Comparison of ENCODE assay signal across 10 cellular contexts in genomic region chr12:93624595-93625294, GRCh38. TPM values are rescaled to one million over a fixed set of nuclear protein-coding genes. Genes with fewer than 3 reads are reported as not detected.
DNase-seq lines count a peak whose midpoint lies in the region; ATAC-seq, FAIRE-seq and TF ChIP-seq lines count a peak whose summit lies in the region.
"Had no signal": no experiment of that assay in that cellular context is flagged by ENCODE, and none has a peak within 500 bp of the region (broad histone marks: within the 10 kb centered on the region; RNA-seq: fewer than 3 reads in every experiment).

No MANE protein-coding gene starts in this region.

- H3K4me3 ChIP-seq in A549 (no peak overlapping the region), choroid plexus epithelial cell (ENCODE audit: low read depth, low read length) (no peak overlapping the region)
- no peak overlapping the region for H3K4me3 ChIP-seq in CD4-positive, alpha-beta memory T cell (ENCODE audit: low read length in 2 of 2)

- ATAC-seq in A549 (peak; percentile 98 to 99), GM19351 (IDR thresholded peaks at IDR 0.05; ENCODE audit: unreplicated experiment) (peak; percentile 79), HG03354 (IDR thresholded peaks at IDR 0.05; ENCODE audit: poor library complexity, severe bottlenecking, unreplicated experiment) (peak; percentile 76)
- ATAC-seq in stimulated activated naive B cell treated with anti-CD40 and anti-IgM and Interleukin-4, amounts not matched to agents 10 μg/mL and 1 μg/mL and 100 μg/mL, for 72 hours (replicated peaks), result peak; percentile 92 to 94
- no peak for ATAC-seq in CD4-positive, alpha-beta T cell (ENCODE audit: poor library complexity)

- H3K4me2 ChIP-seq in A549, result peak overlapping the region; percentile 76

- under 1% methylated on average over 2 of the region's 2 CpGs for WGBS in A549 (ENCODE audit: missing lambda C conversion rate)

- peaks cover 20% of the 10 kb centered on the region for H3K9me3 ChIP-seq in A549
- H3K9me3 ChIP-seq in CD4-positive, alpha-beta memory T cell (ENCODE audit: control insufficient read depth in 1 of 2, low read length in 2 of 2), result no peaks in the 10 kb centered on the region
- H3K9me3 ChIP-seq in CD4-positive, alpha-beta T cell (ENCODE audit: control insufficient read depth, low read length), result no peaks in the 10 kb centered on the region

- H3K4me3 Mint-ChIP-seq in stimulated activated naive B cell treated with anti-CD40 and anti-IgM and Interleukin-4, amounts not matched to agents 10 μg/mL and 1 μg/mL and 100 μg/mL, for 72 hours, result no peak overlapping the region
- no peak overlapping the region for H3K4me3 Mint-ChIP-seq in CD4-positive, alpha-beta memory T cell
- no peak overlapping the region for H3K4me3 Mint-ChIP-seq in CD4-positive, alpha-beta T cell
- H3K4me3 Mint-ChIP-seq: dendritic cell treated with granulocyte-macrophage colony-stimulating factor and Interleukin-4, amounts not matched to agents 40 ng/mL and 50 ng/mL, for 4 days; stimulated activated naive CD8-positive, alpha-beta T cell treated with anti-CD3 and anti-CD28 coated beads, Interleukin-15, Interleukin-2, amounts not matched to agents 100 ng/mL and 50 ng/mL, for 24 hours had no signal

- H3K36me3 ChIP-seq in CD4-positive, alpha-beta memory T cell (ENCODE audit: insufficient read depth, low read length), result no peaks in the 10 kb centered on the region

- H3K4me1 ChIP-seq in A549, result peaks cover 22% of the 10 kb centered on the region
- H3K4me1 ChIP-seq in CD4-positive, alpha-beta memory T cell (ENCODE audit: insufficient read depth, low read length), result no peaks in the 10 kb centered on the region

- no peak for TF ChIP-seq POLR2A in A549 (IDR thresholded peaks at IDR 0.05; ENCODE audit: low read length)

- peak overlapping the region; percentile 75 to 84 for H3K27ac ChIP-seq in A549
- no peak overlapping the region for H3K27ac ChIP-seq in CD4-positive, alpha-beta memory T cell (ENCODE audit: low read depth, low read length)
- no peak overlapping the region for H3K27ac ChIP-seq in CD4-positive, alpha-beta T cell (ENCODE audit: low read depth, low read length)

- TF ChIP-seq CTCF in A549 (IDR thresholded peaks at IDR 0.05) (no peak), choroid plexus epithelial cell (conservative IDR thresholded peaks at IDR 0.05; ENCODE audit: low read depth, low read length) (no peak)
- no peak for TF ChIP-seq CTCF in CD4-positive, alpha-beta T cell (IDR thresholded peaks at IDR 0.05)

- FAIRE-seq in A549 (lab: Jason Lieb, UNC), result peak; percentile 78

- CTCF ChIA-PET in A549 (lab: Yijun Ruan, JAX), result interaction anchor here (0.8 to 2.6 kb wide), 6 partner anchors 27 to 477 kb away, joined by 3 to 12 read pairs (median 4); no protein-coding TSS in a partner anchor
- CTCF ChIA-PET in CD4-positive, alpha-beta memory T cell (lab: Charles Lee; ENCODE audit: partially characterized antibody), result no interaction called here
- CTCF ChIA-PET in CD4-positive, alpha-beta T cell (lab: Charles Lee), result no interaction called here

- peaks cover 10 to 16% of the 10 kb centered on the region in 2 donors for H3K4me1 Mint-ChIP-seq in stimulated activated naive B cell treated with anti-CD40 and anti-IgM and Interleukin-4, amounts not matched to agents 10 μg/mL and 1 μg/mL and 100 μg/mL, for 72 hours
- no peaks in the 10 kb centered on the region for H3K4me1 Mint-ChIP-seq in CD4-positive, alpha-beta memory T cell
- no peaks in the 10 kb centered on the region for H3K4me1 Mint-ChIP-seq in CD4-positive, alpha-beta T cell (ENCODE audit: low read depth)

- H3K9me3 Mint-ChIP-seq in stimulated activated naive B cell treated with anti-CD40 and anti-IgM and Interleukin-4, amounts not matched to agents 10 μg/mL and 1 μg/mL and 100 μg/mL, for 72 hours, result peaks cover 0 to 1% of the 10 kb centered on the region in 2 donors
- no peaks in the 10 kb centered on the region for H3K9me3 Mint-ChIP-seq in CD4-positive, alpha-beta memory T cell
- no peaks in the 10 kb centered on the region for H3K9me3 Mint-ChIP-seq in CD4-positive, alpha-beta T cell
- H3K9me3 Mint-ChIP-seq: dendritic cell treated with granulocyte-macrophage colony-stimulating factor and Interleukin-4, amounts not matched to agents 40 ng/mL and 50 ng/mL, for 4 days; stimulated activated naive CD8-positive, alpha-beta T cell treated with anti-CD3 and anti-CD28 coated beads, Interleukin-15, Interleukin-2, amounts not matched to agents 100 ng/mL and 50 ng/mL, for 24 hours had no signal

- no peaks in the 10 kb centered on the region for H3K36me3 Mint-ChIP-seq in stimulated activated naive B cell treated with anti-CD40 and anti-IgM and Interleukin-4, amounts not matched to agents 10 μg/mL and 1 μg/mL and 100 μg/mL, for 72 hours
- no peaks in the 10 kb centered on the region for H3K36me3 Mint-ChIP-seq in CD4-positive, alpha-beta memory T cell
- no peaks in the 10 kb centered on the region for H3K36me3 Mint-ChIP-seq in CD4-positive, alpha-beta T cell (ENCODE audit: low read depth)

- no peaks in the 10 kb centered on the region for H3K27me3 ChIP-seq in CD4-positive, alpha-beta memory T cell (ENCODE audit: insufficient read depth, low read length)
- no peaks in the 10 kb centered on the region for H3K27me3 ChIP-seq in CD4-positive, alpha-beta T cell (ENCODE audit: control insufficient read depth, insufficient read depth, low read length)

- peak in 1 of 2 experiments; percentile 28; a peak in 2 of 5 replicates for TF ChIP-seq RAD21 in A549 (conservative IDR thresholded peaks at IDR 0.05 in 1 of 2, IDR thresholded peaks at IDR 0.05 in 1 of 2)

- POLR2A ChIA-PET in A549 (lab: Yijun Ruan, JAX), result interaction anchor here (0.7 to 1.0 kb wide), 3 partner anchors 54 to 74 kb away, joined by 3 read pairs; no protein-coding TSS in a partner anchor
- POLR2A ChIA-PET in CD4-positive, alpha-beta memory T cell (lab: Charles Lee; ENCODE audit: partially characterized antibody), result no interaction called here
- POLR2A ChIA-PET in CD4-positive, alpha-beta T cell (lab: Charles Lee), result no interaction called here

- DNase-seq in A549 (ENCODE audit: low read depth in 1 of 2, low spot score in 1 of 2), result peak; percentile 91 to 94
- peak; percentile 96 for DNase-seq in choroid plexus epithelial cell (ENCODE audit: low read depth)
- peak; percentile 28 for DNase-seq in stimulated activated naive B cell treated with anti-CD40 and anti-IgM and Interleukin-4, amounts not matched to agents 10 μg/mL and 1 μg/mL and 100 μg/mL, for 72 hours
- no peak for DNase-seq in CD4-positive, alpha-beta memory T cell
- no peak for DNase-seq in islet precursor cell
- DNase-seq in CD4-positive, alpha-beta T cell, result no peak

- H3K27me3 Mint-ChIP-seq in stimulated activated naive B cell treated with anti-CD40 and anti-IgM and Interleukin-4, amounts not matched to agents 10 μg/mL and 1 μg/mL and 100 μg/mL, for 72 hours, result no peaks in the 10 kb centered on the region
- H3K27me3 Mint-ChIP-seq in CD4-positive, alpha-beta memory T cell, result no peaks in the 10 kb centered on the region
- H3K27me3 Mint-ChIP-seq in CD4-positive, alpha-beta T cell, result no peaks in the 10 kb centered on the region
- H3K27me3 Mint-ChIP-seq: stimulated activated naive CD8-positive, alpha-beta T cell treated with anti-CD3 and anti-CD28 coated beads, Interleukin-15, Interleukin-2, amounts not matched to agents 100 ng/mL and 50 ng/mL, for 24 hours had no signal

- peak; percentile 79 to 80; a peak in 2 of 5 replicates for TF ChIP-seq EP300 in A549 (IDR thresholded peaks at IDR 0.05)

- H3K27ac Mint-ChIP-seq in stimulated activated naive B cell treated with anti-CD40 and anti-IgM and Interleukin-4, amounts not matched to agents 10 μg/mL and 1 μg/mL and 100 μg/mL, for 72 hours, result peak overlapping the region; percentile 49
- H3K27ac Mint-ChIP-seq in CD4-positive, alpha-beta memory T cell, result no peak overlapping the region
- H3K27ac Mint-ChIP-seq in CD4-positive, alpha-beta T cell, result no peak overlapping the region
- H3K27ac Mint-ChIP-seq: dendritic cell treated with granulocyte-macrophage colony-stimulating factor and Interleukin-4, amounts not matched to agents 40 ng/mL and 50 ng/mL, for 4 days; stimulated activated naive CD8-positive, alpha-beta T cell treated with anti-CD3 and anti-CD28 coated beads, Interleukin-15, Interleukin-2, amounts not matched to agents 100 ng/mL and 50 ng/mL, for 24 hours had no signal

- intact Hi-C loops in CD4-positive, alpha-beta memory T cell (cut with micrococcal nuclease), result no loop called here
- intact Hi-C loops in CD4-positive, alpha-beta T cell (cut with DNase I, micrococcal nuclease), result no loop called here

TF ChIP-seq in A549, 52 proteins besides CTCF, POLR2A, EP300 and RAD21 (continues in another document):
- TF ChIP-seq USF2 (IDR thresholded peaks at IDR 0.05) (no peak), HOXB5 (CRISPR knock-in tag; IDR thresholded peaks at IDR 0.05) (no peak), NFE2L2 (conservative IDR thresholded peaks at IDR 0.05; ENCODE audit: low read length) (peak; percentile 58; the same call in 1 of the 2 replicates), MYC (IDR thresholded peaks at IDR 0.05; ENCODE audit: borderline replicate concordance, low read length) (no peak), MAZ (IDR thresholded peaks at IDR 0.05; ENCODE audit: borderline replicate concordance, low read depth, low read length) (no peak)

RNA-seq across cellular contexts. Expression of gene SOCS2, which starts 52.3 kb away (rescaled TPM):
- polyA plus RNA-seq in A549 (2011; rRNA removed), result 18.5 and 21.8 TPM in 2 replicates
- polyA plus RNA-seq in A549 (2012; cell fraction: cytosol; rRNA removed), result 14.2 and 17.0 TPM in 2 replicates
- polyA plus RNA-seq in A549 (2012; cell fraction: nucleus; rRNA removed), result 25.2 and 33.7 TPM in 2 replicates
- polyA plus RNA-seq in A549 (2017; fragmentation: RNase III; extraction: RNeasy Plus Mini Kit Qiagen cat#74134 plus additional on column Dnase treatment), result 17.3 to 22.2 TPM (median 18.1 TPM) in 3 replicates
- 7.6 and 8.4 TPM in 2 replicates for polyA minus RNA-seq in A549 (2011; rRNA and poly(A)+ RNA removed)
- total RNA-seq in CD4-positive, alpha-beta memory T cell, result 1 to 10 TPM; 1.7 to 2.6 TPM
- 10 to 100 TPM; 37.3 to 69.0 TPM for polyA plus RNA-seq in CD4-positive, alpha-beta memory T cell
- 1 to 10 TPM; 4.1 to 4.2 TPM for total RNA-seq in CD4-positive, alpha-beta T cell

RNA-seq across cellular contexts. Expression of gene CRADD, which starts 52.4 kb away (rescaled TPM):
- polyA plus RNA-seq in A549 (2011; rRNA removed) (21.8 and 23.0 TPM in 2 replicates), A549 (2017; fragmentation: RNase III; extraction: RNeasy Plus Mini Kit Qiagen cat#74134 plus additional on column Dnase treatment) (12.8 to 14.3 TPM (median 13.2 TPM) in 3 replicates)
- 13.6 and 15.8 TPM in 2 replicates for polyA plus RNA-seq in A549 (2012; cell fraction: cytosol; rRNA removed)
- polyA plus RNA-seq in A549 (2012; cell fraction: nucleus; rRNA removed), result 9.5 and 10.0 TPM in 2 replicates
- 12.4 and 12.5 TPM in 2 replicates for polyA minus RNA-seq in A549 (2011; rRNA and poly(A)+ RNA removed)
- total RNA-seq in CD4-positive, alpha-beta memory T cell, result 10 to 100 TPM; 15.7 to 16.0 TPM
- 10 to 100 TPM; 13.3 to 18.3 TPM for polyA plus RNA-seq in CD4-positive, alpha-beta memory T cell
- 1 to 10 TPM; 5.8 to 9.2 TPM for total RNA-seq in CD4-positive, alpha-beta T cell

Comparison
In these comparisons a context has a peak if more than half of its experiments do, and no peak if none do; other contexts are left out.
1. DNase-seq: peak in A549 (2 of 2), choroid plexus epithelial cell (single experiment) and stimulated activated naive B cell treated with anti-CD40 and anti-IgM and Interleukin-4, amounts not matched to agents 10 μg/mL and 1 μg/mL and 100 μg/mL, for 72 hours (single experiment); none in CD4-positive, alpha-beta memory T cell (0 of 5), islet precursor cell (single experiment) and CD4-positive, alpha-beta T cell (0 of 10).
2. H3K27ac ChIP-seq: peak in A549 (2 of 2); none in CD4-positive, alpha-beta memory T cell (single experiment) and CD4-positive, alpha-beta T cell (single experiment).